ENCODE assay signal across 8 cellular contexts in the genomic region with DNA sequence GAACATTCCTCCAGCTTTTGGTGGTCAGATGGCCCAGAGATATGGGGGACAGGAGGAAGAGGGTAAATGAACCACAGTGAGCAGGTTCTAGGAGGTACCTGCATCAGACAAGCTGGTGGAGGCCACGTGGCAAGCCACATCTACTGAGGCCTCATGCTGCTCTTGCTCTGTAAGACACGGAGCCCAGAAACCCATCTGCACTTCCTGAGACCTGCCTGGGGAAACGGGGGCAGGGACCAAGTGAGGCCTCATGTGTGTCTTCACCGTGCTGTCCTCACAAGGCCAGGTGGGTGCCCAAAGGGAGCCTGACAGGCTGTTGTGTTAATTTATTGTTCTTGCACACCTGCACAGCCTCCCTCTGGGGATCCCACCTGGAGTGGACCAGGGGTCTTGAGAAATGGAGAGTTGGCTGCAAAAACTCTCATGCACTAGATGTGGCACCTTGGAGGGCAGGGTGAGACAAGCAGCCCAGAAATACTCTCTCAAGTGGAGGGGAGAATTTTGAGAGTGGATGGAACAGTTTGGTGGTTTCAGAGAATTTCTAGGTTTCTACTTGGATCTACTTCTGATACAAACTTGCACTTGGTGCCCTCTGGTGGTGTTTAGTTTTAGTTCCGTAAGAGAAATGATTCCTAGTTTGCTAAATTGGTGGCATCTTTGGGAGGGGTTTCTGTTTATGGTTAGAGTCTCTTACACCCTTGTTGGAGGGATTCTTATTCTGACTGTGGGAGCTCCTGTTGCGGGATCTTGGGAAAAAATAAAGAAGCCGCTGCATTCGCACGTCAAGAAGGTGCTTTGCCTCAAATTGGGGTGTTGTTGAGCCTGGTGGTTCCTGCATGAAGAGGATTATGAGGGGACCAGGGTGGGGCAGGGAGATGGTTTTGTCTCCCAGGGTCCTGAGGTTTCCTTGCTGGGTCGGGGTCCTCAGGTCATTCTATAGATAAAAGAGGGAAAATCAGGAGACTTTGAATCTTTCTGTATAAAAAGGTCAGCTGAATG. TPM values are rescaled to one million over a fixed set of nuclear protein-coding genes. Genes with fewer than 3 reads are reported as not detected.
DNase-seq lines count a peak whose midpoint lies in the region; ATAC-seq and FAIRE-seq lines count a peak whose summit lies in the region.

No MANE protein-coding gene starts in this region.

- peak; percentile 77 for DNase-seq in DMS 273 (lab: John Stamatoyannopoulos, UW; ENCODE audit: unreplicated experiment)
- no peak for DNase-seq in DMS 273 treated with DMSO at 0.1 percent for 48 hours (lab: John Stamatoyannopoulos, UW)
- peak; percentile 21 for DNase-seq in HTR-8/SVneo (ENCODE audit: insufficient read length, low spot score)
- peak; percentile 69 for DNase-seq in SK-MEL-5 (ENCODE audit: low read depth, low spot score)
- DNase-seq in fibroblast of gingiva (ENCODE audit: low read depth) = peak; percentile 48
- DNase-seq in pons (ENCODE audit: low spot score) = peak; percentile 86

- ATAC-seq in GM19455 (IDR thresholded peaks at IDR 0.05; ENCODE audit: unreplicated experiment) (no peak), GM18868 (IDR thresholded peaks at IDR 0.05; ENCODE audit: unreplicated experiment) (no peak)

- FAIRE-seq in HTR-8/SVneo (lab: Jason Lieb, UNC) = no peak

- in situ Hi-C loops in SK-MEL-5 (cut with HindIII; ENCODE audit: low pct_unique_long_range_greater_than_20kb, low sequenced_read_pairs) = no loop called here

RNA-seq across cellular contexts. Expression of a gene that starts 47.5 kb away (rescaled TPM):
- total RNA-seq in SK-MEL-5 (2014; rRNA removed; shearing (Covaris generic)) = not detected in 2 replicates
- not detected in 2 replicates for polyA plus RNA-seq in SK-MEL-5 (2015; cell fraction: cytosol; rRNA removed)
- not detected in 2 replicates for polyA plus RNA-seq in SK-MEL-5 (2015; cell fraction: nucleus; rRNA removed)
